ENCODE assay signal across 34 cellular contexts in genomic region chr3:101099791-101100190, GRCh38.
"Had no signal": no experiment of that assay in that cellular context is flagged by ENCODE, and none has a peak within 500 bp of the region (broad histone marks: within the 10 kb centered on the region; RNA-seq: fewer than 3 reads in every experiment).

No MANE protein-coding gene starts in this region.

- H3K27me3 ChIP-seq: adrenal gland, body of pancreas, brain microvascular endothelial cell, breast epithelium had no signal

- H3K36me3 ChIP-seq: adrenal gland, brain microvascular endothelial cell, breast epithelium had no signal

- H3K27ac ChIP-seq: adrenal gland, body of pancreas, brain microvascular endothelial cell, breast epithelium, VCaP had no signal

- ATAC-seq: activated CD8-positive, alpha-beta T cell treated with anti-CD3 and anti-CD28 coated beads for 36 hours; activated naive CD4-positive, alpha-beta T cell treated with anti-CD3 and anti-CD28 coated beads, Interleukin-2, amount 50 U/mL, for 72 hours; activated T-cell treated with anti-CD3 and anti-CD28 coated beads, Interleukin-2, amount 50 U/mL, for 4 hours; activated T-cell treated with anti-CD3 and anti-CD28 coated beads, Interleukin-2, amount 50 U/mL, for 72 hours; activated T-helper 17 cell treated with anti-CD3 and anti-CD28 coated beads, Interleukin-2, amount 50 U/mL, for 72 hours; body of pancreas had no signal

- H3K36me3 Mint-ChIP-seq: activated CD4-positive, alpha-beta memory T cell treated with anti-CD3 and anti-CD28 coated beads for 36 hours; activated naive CD4-positive, alpha-beta T cell treated with anti-CD3 and anti-CD28 coated beads, Interleukin-2, amount 50 U/mL, for 72 hours; activated naive CD8-positive, alpha-beta T cell treated with anti-CD3 and anti-CD28 coated beads for 36 hours had no signal

- H3K4me1 Mint-ChIP-seq: activated B cell treated with CpG ODN at 0.5 μM for 24 hours; activated CD4-positive, alpha-beta T cell treated with anti-CD3 and anti-CD28 coated beads, Interleukin-2, amount 10 ng/mL, durations not matched to agents 24 days and 14 days; activated naive CD8-positive, alpha-beta T cell treated with anti-CD3 and anti-CD28 coated beads for 36 hours; activated T-helper 17 cell treated with anti-CD3 and anti-CD28 coated beads, Interleukin-2, amount 50 U/mL, for 72 hours had no signal

- DNase-seq: activated B cell treated with CpG ODN at 0.5 μM for 24 hours; activated CD4-positive, alpha-beta memory T cell treated with anti-CD3 and anti-CD28 coated beads for 36 hours; activated CD4-positive, alpha-beta T cell treated with anti-CD3 and anti-CD28 coated beads for 4 hours; activated CD4-positive, alpha-beta T cell treated with anti-CD3 and anti-CD28 coated beads, Interleukin-2, amount 10 ng/mL, durations not matched to agents 24 days and 14 days; activated CD4-positive, alpha-beta T cell treated with anti-CD3 and anti-CD28 coated beads, Interleukin-2, amount 50 U/mL, for 1 hour; activated CD4-positive, alpha-beta T cell treated with anti-CD3 and anti-CD28 coated beads, Interleukin-2, amount 50 U/mL, for 4 hours; activated CD4-positive, CD25-positive, alpha-beta regulatory T cell treated with anti-CD3 and anti-CD28 coated beads, Interleukin-2, amount 50 U/mL, for 72 hours; activated CD8-positive, alpha-beta memory T cell treated with anti-CD3 and anti-CD28 coated beads, Interleukin-2, amount 50 U/mL, for 4 hours; activated CD8-positive, alpha-beta T cell treated with anti-CD3 and anti-CD28 coated beads for 36 hours; activated effector memory CD4-positive, alpha-beta T cell treated with anti-CD3 and anti-CD28 coated beads, Interleukin-2, amount 50 U/mL, for 16 hours; activated gamma-delta T cell treated with Interleukin-2 at 50 U/mL for 16 hours; activated naive CD4-positive, alpha-beta T cell; activated naive CD4-positive, alpha-beta T cell treated with anti-CD3 and anti-CD28 coated beads for 36 hours; activated naive CD4-positive, alpha-beta T cell treated with anti-CD3 and anti-CD28 coated beads, Interleukin-2, amount 50 U/mL, for 16 hours; activated naive CD8-positive, alpha-beta T cell treated with anti-CD3 and anti-CD28 coated beads for 36 hours; activated T-cell treated with anti-CD3 and anti-CD28 coated beads for 4 hours; activated T-cell treated with anti-CD3 and anti-CD28 coated beads, Interleukin-2, amount 50 U/mL, for 1 hour; activated T-cell treated with anti-CD3 and anti-CD28 coated beads, Interleukin-2, amount 50 U/mL, for 4 hours; activated T-cell treated with anti-CD3 and anti-CD28 coated beads, Interleukin-2, amount 50 U/mL, for 72 hours; adrenal gland; amniotic stem cell; aorta; body of pancreas; brain microvascular endothelial cell; central memory CD4-positive, alpha-beta T cell; T-helper 2 cell; T-helper 9 cell had no signal

- H3K4me3 ChIP-seq: adrenal gland, body of pancreas, breast epithelium had no signal

- H3K4me1 ChIP-seq: adrenal gland, body of pancreas, breast epithelium had no signal

- H3K27ac Mint-ChIP-seq: activated B cell treated with CpG ODN at 0.5 μM for 24 hours; activated CD4-positive, alpha-beta memory T cell treated with anti-CD3 and anti-CD28 coated beads for 36 hours; activated CD4-positive, alpha-beta T cell treated with anti-CD3 and anti-CD28 coated beads, Interleukin-2, amount 10 ng/mL, durations not matched to agents 24 days and 14 days; activated CD8-positive, alpha-beta T cell treated with anti-CD3 and anti-CD28 coated beads for 36 hours; activated naive CD4-positive, alpha-beta T cell treated with anti-CD3 and anti-CD28 coated beads for 36 hours; activated naive CD4-positive, alpha-beta T cell treated with anti-CD3 and anti-CD28 coated beads, Interleukin-2, amount 50 U/mL, for 72 hours; activated naive CD8-positive, alpha-beta T cell treated with anti-CD3 and anti-CD28 coated beads for 36 hours; activated T-cell treated with anti-CD3 and anti-CD28 coated beads, Interleukin-2, amount 50 U/mL, for 72 hours; activated T-helper 1 cell treated with anti-CD3 and anti-CD28 coated beads, Interleukin-12 subunit alpha, Interleukin-12 subunit beta, Interleukin-2, Interleukin-4 antibody, amounts not matched to agents 30 ng/mL and 10 ng/mL and 1 ng/mL, durations not matched to agents 14 hours and 24 hours and 36 hours; activated T-helper 17 cell treated with anti-CD3 and anti-CD28 coated beads, Interleukin-2, amount 50 U/mL, for 72 hours; T-helper 1 cell treated with Interleukin-12 subunit alpha and Interleukin-12 subunit beta and Interleukin-4 antibody, amounts not matched to agents 30 μg/mL and 1 μg/mL, for 36 hours; T-helper 2 cell treated with Interferon-gamma antibody and Interleukin-4, amounts not matched to agents 5 μg/mL and 100 μg/mL, for 36 hours had no signal

- H3K9me3 ChIP-seq: adrenal gland, body of pancreas, breast epithelium had no signal

- H3K9me3 Mint-ChIP-seq: activated B cell treated with CpG ODN at 0.5 μM for 24 hours; activated CD4-positive, alpha-beta memory T cell treated with anti-CD3 and anti-CD28 coated beads for 36 hours; activated CD4-positive, alpha-beta T cell treated with anti-CD3 and anti-CD28 coated beads, Interleukin-2, amount 10 ng/mL, durations not matched to agents 24 days and 14 days; activated CD8-positive, alpha-beta T cell treated with anti-CD3 and anti-CD28 coated beads for 36 hours; activated naive CD4-positive, alpha-beta T cell treated with anti-CD3 and anti-CD28 coated beads for 36 hours; activated naive CD4-positive, alpha-beta T cell treated with anti-CD3 and anti-CD28 coated beads, Interleukin-2, amount 50 U/mL, for 72 hours; activated naive CD8-positive, alpha-beta T cell treated with anti-CD3 and anti-CD28 coated beads for 36 hours; activated T-cell treated with anti-CD3 and anti-CD28 coated beads, Interleukin-2, amount 50 U/mL, for 4 hours; activated T-cell treated with anti-CD3 and anti-CD28 coated beads, Interleukin-2, amount 50 U/mL, for 72 hours; activated T-helper 1 cell treated with anti-CD3 and anti-CD28 coated beads, Interleukin-12 subunit alpha, Interleukin-12 subunit beta, Interleukin-2, Interleukin-4 antibody, amounts not matched to agents 30 ng/mL and 10 ng/mL and 1 ng/mL, durations not matched to agents 14 hours and 24 hours and 36 hours; activated T-helper 17 cell treated with anti-CD3 and anti-CD28 coated beads, Interleukin-2, amount 50 U/mL, for 72 hours; T-helper 1 cell treated with Interleukin-12 subunit alpha and Interleukin-12 subunit beta and Interleukin-4 antibody, amounts not matched to agents 30 μg/mL and 1 μg/mL, for 36 hours; T-helper 2 cell treated with Interferon-gamma antibody and Interleukin-4, amounts not matched to agents 5 μg/mL and 100 μg/mL, for 36 hours had no signal

- H3K4me3 Mint-ChIP-seq: activated B cell treated with CpG ODN at 0.5 μM for 24 hours; activated CD4-positive, alpha-beta memory T cell treated with anti-CD3 and anti-CD28 coated beads for 36 hours; activated CD4-positive, alpha-beta T cell treated with anti-CD3 and anti-CD28 coated beads, Interleukin-2, amount 10 ng/mL, durations not matched to agents 24 days and 14 days; activated CD8-positive, alpha-beta T cell treated with anti-CD3 and anti-CD28 coated beads for 36 hours; activated naive CD4-positive, alpha-beta T cell treated with anti-CD3 and anti-CD28 coated beads for 36 hours; activated naive CD8-positive, alpha-beta T cell treated with anti-CD3 and anti-CD28 coated beads for 36 hours; activated T-cell treated with anti-CD3 and anti-CD28 coated beads, Interleukin-2, amount 50 U/mL, for 4 hours; activated T-cell treated with anti-CD3 and anti-CD28 coated beads, Interleukin-2, amount 50 U/mL, for 72 hours; activated T-helper 1 cell treated with anti-CD3 and anti-CD28 coated beads, Interleukin-12 subunit alpha, Interleukin-12 subunit beta, Interleukin-2, Interleukin-4 antibody, amounts not matched to agents 30 ng/mL and 10 ng/mL and 1 ng/mL, durations not matched to agents 14 hours and 24 hours and 36 hours; activated T-helper 17 cell treated with anti-CD3 and anti-CD28 coated beads, Interleukin-2, amount 50 U/mL, for 72 hours; T-helper 1 cell treated with Interleukin-12 subunit alpha and Interleukin-12 subunit beta and Interleukin-4 antibody, amounts not matched to agents 30 μg/mL and 1 μg/mL, for 36 hours; T-helper 2 cell treated with Interferon-gamma antibody and Interleukin-4, amounts not matched to agents 5 μg/mL and 100 μg/mL, for 36 hours had no signal
